1 cellular context compared by ENCODE assay signal in genomic region chr4:105462610-105463009, GRCh38.
TF ChIP-seq lines count a peak whose summit lies in the region.

No MANE protein-coding gene starts in this region.

TF ChIP-seq in K562, 482 proteins besides CTCF, POLR2A, EP300 and RAD21 (continued from another document):
- no peak for TF ChIP-seq ZNF280A (IDR thresholded peaks at IDR 0.05; ENCODE audit: low read depth, partially characterized antibody)
- TF ChIP-seq ATF2 (CRISPR knock-in tag; IDR thresholded peaks at IDR 0.05) = no peak
- no peak for TF ChIP-seq WHSC1 (IDR thresholded peaks at IDR 0.05; ENCODE audit: low read length)
- peak; percentile 44; the same call in 1 of the 2 replicates for TF ChIP-seq CBX5 (IDR thresholded peaks at IDR 0.05; ENCODE audit: borderline replicate concordance, low read depth)
- TF ChIP-seq, protein P1, sequence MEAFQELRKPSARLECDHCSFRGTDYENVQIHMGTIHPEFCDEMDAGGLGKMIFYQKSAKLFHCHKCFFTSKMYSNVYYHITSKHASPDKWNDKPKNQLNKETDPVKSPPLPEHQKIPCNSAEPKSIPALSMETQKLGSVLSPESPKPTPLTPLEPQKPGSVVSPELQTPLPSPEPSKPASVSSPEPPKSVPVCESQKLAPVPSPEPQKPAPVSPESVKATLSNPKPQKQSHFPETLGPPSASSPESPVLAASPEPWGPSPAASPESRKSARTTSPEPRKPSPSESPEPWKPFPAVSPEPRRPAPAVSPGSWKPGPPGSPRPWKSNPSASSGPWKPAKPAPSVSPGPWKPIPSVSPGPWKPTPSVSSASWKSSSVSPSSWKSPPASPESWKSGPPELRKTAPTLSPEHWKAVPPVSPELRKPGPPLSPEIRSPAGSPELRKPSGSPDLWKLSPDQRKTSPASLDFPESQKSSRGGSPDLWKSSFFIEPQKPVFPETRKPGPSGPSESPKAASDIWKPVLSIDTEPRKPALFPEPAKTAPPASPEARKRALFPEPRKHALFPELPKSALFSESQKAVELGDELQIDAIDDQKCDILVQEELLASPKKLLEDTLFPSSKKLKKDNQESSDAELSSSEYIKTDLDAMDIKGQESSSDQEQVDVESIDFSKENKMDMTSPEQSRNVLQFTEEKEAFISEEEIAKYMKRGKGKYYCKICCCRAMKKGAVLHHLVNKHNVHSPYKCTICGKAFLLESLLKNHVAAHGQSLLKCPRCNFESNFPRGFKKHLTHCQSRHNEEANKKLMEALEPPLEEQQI (IDR thresholded peaks at IDR 0.05) = peak; percentile 66; the same call in 1 of the 2 replicates
- no peak for TF ChIP-seq TFAM (CRISPR knock-in tag; conservative IDR thresholded peaks at IDR 0.05)
- TF ChIP-seq FOS (IDR thresholded peaks at IDR 0.05; ENCODE audit: extremely low read depth, insufficient read length) = no peak
- no peak for TF ChIP-seq ZNF764 (CRISPR knock-in tag; IDR thresholded peaks at IDR 0.05; ENCODE audit: low read depth)
- TF ChIP-seq ZSCAN32 (CRISPR knock-in tag; IDR thresholded peaks at IDR 0.05) = no peak
- TF ChIP-seq TSHZ1 (CRISPR knock-in tag; IDR thresholded peaks at IDR 0.05) = no peak
- TF ChIP-seq RBM15 (IDR thresholded peaks at IDR 0.05; ENCODE audit: insufficient read depth, low read length) = no peak
- peak; percentile 72 for TF ChIP-seq CC2D1A (IDR thresholded peaks at IDR 0.05)
- no peak for TF ChIP-seq JUND (IDR thresholded peaks at IDR 0.05; ENCODE audit: borderline replicate concordance, low read depth, low read length)
- TF ChIP-seq JUND (tag; IDR thresholded peaks at IDR 0.05; ENCODE audit: borderline replicate concordance, low read depth, low read length) = no peak
- TF ChIP-seq, protein P2, sequence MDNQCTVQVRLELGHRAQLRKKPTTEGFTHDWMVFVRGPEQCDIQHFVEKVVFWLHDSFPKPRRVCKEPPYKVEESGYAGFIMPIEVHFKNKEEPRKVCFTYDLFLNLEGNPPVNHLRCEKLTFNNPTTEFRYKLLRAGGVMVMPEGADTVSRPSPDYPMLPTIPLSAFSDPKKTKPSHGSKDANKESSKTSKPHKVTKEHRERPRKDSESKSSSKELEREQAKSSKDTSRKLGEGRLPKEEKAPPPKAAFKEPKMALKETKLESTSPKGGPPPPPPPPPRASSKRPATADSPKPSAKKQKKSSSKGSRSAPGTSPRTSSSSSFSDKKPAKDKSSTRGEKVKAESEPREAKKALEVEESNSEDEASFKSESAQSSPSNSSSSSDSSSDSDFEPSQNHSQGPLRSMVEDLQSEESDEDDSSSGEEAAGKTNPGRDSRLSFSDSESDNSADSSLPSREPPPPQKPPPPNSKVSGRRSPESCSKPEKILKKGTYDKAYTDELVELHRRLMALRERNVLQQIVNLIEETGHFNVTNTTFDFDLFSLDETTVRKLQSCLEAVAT (IDR thresholded peaks at IDR 0.05) = no peak
- TF ChIP-seq TCFL5 (CRISPR knock-in tag; conservative IDR thresholded peaks at IDR 0.05) = no peak
- TF ChIP-seq EZH2 (IDR thresholded peaks at IDR 0.05; ENCODE audit: borderline replicate concordance, low read depth, low read length) = no peak
- no peak for TF ChIP-seq CBFB (CRISPR knock-in tag; IDR thresholded peaks at IDR 0.05)
